ENCODE assay signal across 1 cellular context in the genomic region with DNA sequence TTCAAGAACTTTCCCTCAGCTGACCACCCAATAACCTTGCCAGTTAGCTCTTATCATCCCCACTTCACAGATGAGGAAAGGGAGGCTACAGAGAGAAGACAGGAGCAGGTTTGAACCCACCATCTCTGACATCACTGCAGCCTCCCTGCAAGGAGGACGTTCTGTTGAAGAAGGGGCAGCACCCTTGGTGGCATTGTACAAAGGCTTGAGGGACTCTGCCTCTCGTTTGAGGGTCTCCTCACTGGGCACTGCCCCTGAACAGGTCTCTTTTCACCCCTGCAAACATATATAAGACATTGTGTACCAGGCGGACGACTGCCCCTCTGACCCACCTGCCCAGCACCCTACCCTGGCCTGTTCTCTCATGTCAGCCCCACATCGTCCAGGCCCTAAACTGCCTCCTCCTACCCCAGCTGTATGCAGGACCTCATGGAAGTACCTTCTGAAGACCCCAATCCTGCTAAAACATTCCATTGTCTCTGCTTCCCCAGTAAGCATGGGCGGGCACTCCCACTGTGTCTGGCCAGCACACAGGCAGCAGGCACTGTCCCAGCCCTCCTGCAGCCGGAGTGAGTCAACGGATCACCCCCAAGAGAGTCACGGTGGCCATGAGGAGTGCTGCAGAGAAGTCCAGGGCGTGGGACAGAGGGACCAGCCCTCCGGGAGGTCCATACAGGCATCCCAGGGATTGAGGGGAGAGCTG.
TF ChIP-seq lines count a peak whose summit lies in the region.

No MANE protein-coding gene starts in this region.

TF ChIP-seq in endothelial cell of umbilical vein, 7 proteins besides CTCF, POLR2A, EP300 and RAD21:
- TF ChIP-seq MYC (IDR thresholded peaks at IDR 0.05; ENCODE audit: low read depth, low read length) (no peak), EZH2 (IDR thresholded peaks at IDR 0.05; ENCODE audit: borderline replicate concordance, low read depth, low read length, severe bottlenecking) (no peak), FOS (IDR thresholded peaks at IDR 0.05; ENCODE audit: borderline replicate concordance, insufficient read depth, low read length) (no peak), JUN (IDR thresholded peaks at IDR 0.05; ENCODE audit: borderline replicate concordance, insufficient read depth, insufficient read length, low read depth) (no peak), GATA2 (IDR thresholded peaks at IDR 0.05; ENCODE audit: insufficient read depth, insufficient read length, low read depth, low read length) (no peak), POLR2AphosphoS5 (IDR thresholded peaks at IDR 0.05; ENCODE audit: insufficient read depth, low read depth, low read length) (no peak)
- TF ChIP-seq, protein P1, sequence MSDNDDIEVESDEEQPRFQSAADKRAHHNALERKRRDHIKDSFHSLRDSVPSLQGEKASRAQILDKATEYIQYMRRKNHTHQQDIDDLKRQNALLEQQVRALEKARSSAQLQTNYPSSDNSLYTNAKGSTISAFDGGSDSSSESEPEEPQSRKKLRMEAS (IDR thresholded peaks at IDR 0.05; ENCODE audit: insufficient read depth, insufficient read length) = no peak
